In genomic region chr16:87611456-87611855, GRCh38 we compare ENCODE assay signal across 38 cellular contexts. TPM values are rescaled to one million over a fixed set of nuclear protein-coding genes. Genes with fewer than 3 reads are reported as not detected.
"Had no signal": no experiment of that assay in that cellular context is flagged by ENCODE, and none has a peak within 500 bp of the region (broad histone marks: within the 10 kb centered on the region; RNA-seq: fewer than 3 reads in every experiment).

No MANE protein-coding gene starts in this region.

- H3K27ac Mint-ChIP-seq: activated B cell treated with CpG ODN at 0.5 μM for 24 hours; activated CD4-positive, alpha-beta memory T cell treated with anti-CD3 and anti-CD28 coated beads for 36 hours; activated CD4-positive, alpha-beta T cell treated with anti-CD3 and anti-CD28 coated beads, Interleukin-2, amount 10 ng/mL, durations not matched to agents 24 days and 14 days; activated CD8-positive, alpha-beta T cell treated with anti-CD3 and anti-CD28 coated beads for 36 hours; activated naive CD4-positive, alpha-beta T cell treated with anti-CD3 and anti-CD28 coated beads for 36 hours; activated naive CD4-positive, alpha-beta T cell treated with anti-CD3 and anti-CD28 coated beads, Interleukin-2, amount 50 U/mL, for 72 hours; activated naive CD8-positive, alpha-beta T cell treated with anti-CD3 and anti-CD28 coated beads for 36 hours; activated T-cell treated with anti-CD3 and anti-CD28 coated beads, Interleukin-2, amount 50 U/mL, for 72 hours; activated T-helper 1 cell treated with anti-CD3 and anti-CD28 coated beads, Interleukin-12 subunit alpha, Interleukin-12 subunit beta, Interleukin-2, Interleukin-4 antibody, amounts not matched to agents 30 ng/mL and 10 ng/mL and 1 ng/mL, durations not matched to agents 14 hours and 24 hours and 36 hours; activated T-helper 17 cell treated with anti-CD3 and anti-CD28 coated beads, Interleukin-2, amount 50 U/mL, for 72 hours; T-helper 1 cell treated with Interleukin-12 subunit alpha and Interleukin-12 subunit beta and Interleukin-4 antibody, amounts not matched to agents 30 μg/mL and 1 μg/mL, for 36 hours; T-helper 2 cell treated with Interferon-gamma antibody and Interleukin-4, amounts not matched to agents 5 μg/mL and 100 μg/mL, for 36 hours had no signal

- H3K4me3 Mint-ChIP-seq: activated B cell treated with CpG ODN at 0.5 μM for 24 hours; activated CD4-positive, alpha-beta memory T cell treated with anti-CD3 and anti-CD28 coated beads for 36 hours; activated CD4-positive, alpha-beta T cell treated with anti-CD3 and anti-CD28 coated beads, Interleukin-2, amount 10 ng/mL, durations not matched to agents 24 days and 14 days; activated CD8-positive, alpha-beta T cell treated with anti-CD3 and anti-CD28 coated beads for 36 hours; activated naive CD4-positive, alpha-beta T cell treated with anti-CD3 and anti-CD28 coated beads for 36 hours; activated naive CD8-positive, alpha-beta T cell treated with anti-CD3 and anti-CD28 coated beads for 36 hours; activated T-cell treated with anti-CD3 and anti-CD28 coated beads, Interleukin-2, amount 50 U/mL, for 4 hours; activated T-cell treated with anti-CD3 and anti-CD28 coated beads, Interleukin-2, amount 50 U/mL, for 72 hours; activated T-helper 1 cell treated with anti-CD3 and anti-CD28 coated beads, Interleukin-12 subunit alpha, Interleukin-12 subunit beta, Interleukin-2, Interleukin-4 antibody, amounts not matched to agents 30 ng/mL and 10 ng/mL and 1 ng/mL, durations not matched to agents 14 hours and 24 hours and 36 hours; activated T-helper 17 cell treated with anti-CD3 and anti-CD28 coated beads, Interleukin-2, amount 50 U/mL, for 72 hours; T-helper 1 cell treated with Interleukin-12 subunit alpha and Interleukin-12 subunit beta and Interleukin-4 antibody, amounts not matched to agents 30 μg/mL and 1 μg/mL, for 36 hours; T-helper 2 cell treated with Interferon-gamma antibody and Interleukin-4, amounts not matched to agents 5 μg/mL and 100 μg/mL, for 36 hours had no signal

- H3K27ac ChIP-seq: adrenal gland, body of pancreas, brain microvascular endothelial cell, breast epithelium, VCaP had no signal

- H3K9me3 Mint-ChIP-seq: activated B cell treated with CpG ODN at 0.5 μM for 24 hours; activated CD4-positive, alpha-beta memory T cell treated with anti-CD3 and anti-CD28 coated beads for 36 hours; activated CD4-positive, alpha-beta T cell treated with anti-CD3 and anti-CD28 coated beads, Interleukin-2, amount 10 ng/mL, durations not matched to agents 24 days and 14 days; activated CD8-positive, alpha-beta T cell treated with anti-CD3 and anti-CD28 coated beads for 36 hours; activated naive CD4-positive, alpha-beta T cell treated with anti-CD3 and anti-CD28 coated beads for 36 hours; activated naive CD4-positive, alpha-beta T cell treated with anti-CD3 and anti-CD28 coated beads, Interleukin-2, amount 50 U/mL, for 72 hours; activated naive CD8-positive, alpha-beta T cell treated with anti-CD3 and anti-CD28 coated beads for 36 hours; activated T-cell treated with anti-CD3 and anti-CD28 coated beads, Interleukin-2, amount 50 U/mL, for 4 hours; activated T-cell treated with anti-CD3 and anti-CD28 coated beads, Interleukin-2, amount 50 U/mL, for 72 hours; activated T-helper 1 cell treated with anti-CD3 and anti-CD28 coated beads, Interleukin-12 subunit alpha, Interleukin-12 subunit beta, Interleukin-2, Interleukin-4 antibody, amounts not matched to agents 30 ng/mL and 10 ng/mL and 1 ng/mL, durations not matched to agents 14 hours and 24 hours and 36 hours; activated T-helper 17 cell treated with anti-CD3 and anti-CD28 coated beads, Interleukin-2, amount 50 U/mL, for 72 hours; T-helper 1 cell treated with Interleukin-12 subunit alpha and Interleukin-12 subunit beta and Interleukin-4 antibody, amounts not matched to agents 30 μg/mL and 1 μg/mL, for 36 hours; T-helper 2 cell treated with Interferon-gamma antibody and Interleukin-4, amounts not matched to agents 5 μg/mL and 100 μg/mL, for 36 hours had no signal

- FAIRE-seq: astrocyte, TTC549 had no signal

- H3K4me3 ChIP-seq: adrenal gland, body of pancreas, breast epithelium had no signal

- H3K36me3 ChIP-seq: adrenal gland, brain microvascular endothelial cell, breast epithelium had no signal

- H3K27me3 ChIP-seq: body of pancreas had no signal

- H3K36me3 Mint-ChIP-seq: activated CD4-positive, alpha-beta memory T cell treated with anti-CD3 and anti-CD28 coated beads for 36 hours; activated naive CD4-positive, alpha-beta T cell treated with anti-CD3 and anti-CD28 coated beads, Interleukin-2, amount 50 U/mL, for 72 hours; activated naive CD8-positive, alpha-beta T cell treated with anti-CD3 and anti-CD28 coated beads for 36 hours had no signal

- H3K4me1 ChIP-seq: adrenal gland, body of pancreas, breast epithelium had no signal

- ATAC-seq: activated CD8-positive, alpha-beta T cell treated with anti-CD3 and anti-CD28 coated beads for 36 hours; activated naive CD4-positive, alpha-beta T cell treated with anti-CD3 and anti-CD28 coated beads, Interleukin-2, amount 50 U/mL, for 72 hours; activated T-cell treated with anti-CD3 and anti-CD28 coated beads, Interleukin-2, amount 50 U/mL, for 4 hours; activated T-cell treated with anti-CD3 and anti-CD28 coated beads, Interleukin-2, amount 50 U/mL, for 72 hours; activated T-helper 17 cell treated with anti-CD3 and anti-CD28 coated beads, Interleukin-2, amount 50 U/mL, for 72 hours; body of pancreas had no signal

- H3K4me1 Mint-ChIP-seq: activated B cell treated with CpG ODN at 0.5 μM for 24 hours; activated CD4-positive, alpha-beta T cell treated with anti-CD3 and anti-CD28 coated beads, Interleukin-2, amount 10 ng/mL, durations not matched to agents 24 days and 14 days; activated naive CD8-positive, alpha-beta T cell treated with anti-CD3 and anti-CD28 coated beads for 36 hours; activated T-helper 17 cell treated with anti-CD3 and anti-CD28 coated beads, Interleukin-2, amount 50 U/mL, for 72 hours had no signal

- DNase-seq: activated B cell treated with CpG ODN at 0.5 μM for 24 hours; activated CD4-positive, alpha-beta memory T cell treated with anti-CD3 and anti-CD28 coated beads for 36 hours; activated CD4-positive, alpha-beta T cell treated with anti-CD3 and anti-CD28 coated beads for 4 hours; activated CD4-positive, alpha-beta T cell treated with anti-CD3 and anti-CD28 coated beads, Interleukin-2, amount 10 ng/mL, durations not matched to agents 24 days and 14 days; activated CD4-positive, alpha-beta T cell treated with anti-CD3 and anti-CD28 coated beads, Interleukin-2, amount 50 U/mL, for 1 hour; activated CD4-positive, alpha-beta T cell treated with anti-CD3 and anti-CD28 coated beads, Interleukin-2, amount 50 U/mL, for 4 hours; activated CD4-positive, CD25-positive, alpha-beta regulatory T cell treated with anti-CD3 and anti-CD28 coated beads, Interleukin-2, amount 50 U/mL, for 72 hours; activated CD8-positive, alpha-beta memory T cell treated with anti-CD3 and anti-CD28 coated beads, Interleukin-2, amount 50 U/mL, for 4 hours; activated CD8-positive, alpha-beta T cell treated with anti-CD3 and anti-CD28 coated beads for 36 hours; activated effector memory CD4-positive, alpha-beta T cell treated with anti-CD3 and anti-CD28 coated beads, Interleukin-2, amount 50 U/mL, for 16 hours; activated gamma-delta T cell treated with Interleukin-2 at 50 U/mL for 16 hours; activated naive CD4-positive, alpha-beta T cell; activated naive CD4-positive, alpha-beta T cell treated with anti-CD3 and anti-CD28 coated beads for 36 hours; activated naive CD4-positive, alpha-beta T cell treated with anti-CD3 and anti-CD28 coated beads, Interleukin-2, amount 50 U/mL, for 16 hours; activated naive CD8-positive, alpha-beta T cell treated with anti-CD3 and anti-CD28 coated beads for 36 hours; activated T-cell treated with anti-CD3 and anti-CD28 coated beads for 4 hours; activated T-cell treated with anti-CD3 and anti-CD28 coated beads, Interleukin-2, amount 50 U/mL, for 1 hour; activated T-cell treated with anti-CD3 and anti-CD28 coated beads, Interleukin-2, amount 50 U/mL, for 4 hours; activated T-cell treated with anti-CD3 and anti-CD28 coated beads, Interleukin-2, amount 50 U/mL, for 72 hours; adrenal gland; amniotic stem cell; body of pancreas; brain microvascular endothelial cell; central memory CD4-positive, alpha-beta T cell; T-helper 1 cell; T-helper 2 cell; T-helper 9 cell had no signal

- H3K9me3 ChIP-seq: adrenal gland, body of pancreas, breast epithelium had no signal

RNA-seq across cellular contexts. Expression of gene JPH3, which starts 9.1 kb away (rescaled TPM):
- total RNA-seq: activated B cell treated with CpG ODN at 0.5 μM for 24 hours; activated CD4-positive, alpha-beta T cell treated with anti-CD3 and anti-CD28 coated beads, Interleukin-2, amount 10 ng/mL, durations not matched to agents 24 days and 14 days; activated CD8-positive, alpha-beta memory T cell treated with anti-CD3 and anti-CD28 coated beads for 36 hours; activated T-cell treated with anti-CD3 and anti-CD28 coated beads, Interleukin-2, amount 50 U/mL, for 4 hours; activated T-helper 1 cell treated with anti-CD3 and anti-CD28 coated beads, Interleukin-12 subunit alpha, Interleukin-12 subunit beta, Interleukin-2, Interleukin-4 antibody, amounts not matched to agents 30 ng/mL and 10 ng/mL and 1 ng/mL, durations not matched to agents 14 hours and 24 hours and 36 hours; body of pancreas had no signal
- polyA plus RNA-seq: aorta had no signal
